ENCODE assay signal across 21 cellular contexts in genomic region chr17:35291802-35292201, GRCh38. TPM values are rescaled to one million over a fixed set of nuclear protein-coding genes. Genes with fewer than 3 reads are reported as not detected.
DNase-seq lines count a peak whose midpoint lies in the region; ATAC-seq and TF ChIP-seq lines count a peak whose summit lies in the region.
"Had no signal": no experiment of that assay in that cellular context is flagged by ENCODE, and none has a peak within 500 bp of the region (broad histone marks: within the 10 kb centered on the region; RNA-seq: fewer than 3 reads in every experiment).

No MANE protein-coding gene starts in this region.

- no peak overlapping the region for H3K27ac ChIP-seq in PC-3 (ENCODE audit: low read length)
- H3K27ac ChIP-seq: ascending aorta, uterus had no signal

- H3K36me3 ChIP-seq in PC-3 (ENCODE audit: low read depth, low read length): no peaks in the 10 kb centered on the region
- H3K36me3 ChIP-seq: ascending aorta, uterus had no signal

- H3K4me1 Mint-ChIP-seq in activated CD4-positive, alpha-beta T cell treated with anti-CD3 and anti-CD28 coated beads for 36 hours: peaks cover 20% of the 10 kb centered on the region
- peaks cover 45% of the 10 kb centered on the region for H3K4me1 Mint-ChIP-seq in osteocyte (ENCODE audit: unreplicated experiment)
- peaks cover 30% of the 10 kb centered on the region for H3K4me1 Mint-ChIP-seq in T-helper 2 cell treated with Interferon-gamma antibody and Interleukin-4, amounts not matched to agents 5 μg/mL and 100 μg/mL, for 36 hours (ENCODE audit: low read depth)
- H3K4me1 Mint-ChIP-seq: neural crest cell had no signal

- DNase-seq in activated CD4-positive, alpha-beta T cell treated with anti-CD3 and anti-CD28 coated beads for 36 hours: no peak
- no peak for DNase-seq in activated CD4-positive, alpha-beta T cell treated with anti-CD3 and anti-CD28 coated beads for 48 hours
- peak; percentile 16 for DNase-seq in PC-3
- DNase-seq in epithelial cell of esophagus (ENCODE audit: low read depth): peak; percentile 43
- no peak for DNase-seq in osteocyte (ENCODE audit: extremely low spot score, unreplicated experiment)
- no peak for DNase-seq in NCI-H2107 treated with DMSO at 0.1 percent for 48 hours (lab: John Stamatoyannopoulos, UW; ENCODE audit: unreplicated experiment)
- no peak for DNase-seq in DMS79 (lab: John Stamatoyannopoulos, UW)
- no peak for DNase-seq in T-helper 2 cell treated with Interferon-gamma antibody and Interleukin-4, amounts not matched to agents 5 μg/mL and 100 μg/mL, for 36 hours (ENCODE audit: low spot score)
- DNase-seq: activated CD8-positive, alpha-beta memory T cell treated with anti-CD3 and anti-CD28 coated beads, Interleukin-2, amount 50 U/mL, for 48 hours; activated naive CD4-positive, alpha-beta T cell treated with Interleukin-2 at 50 U/mL for 16 hours; CD4-positive, CD25-positive, alpha-beta regulatory T cell; DMS 273 treated with DMSO at 0.1 percent for 48 hours; left colon; NCI-H2081; NCI-H510A; stimulated activated CD8-positive, alpha-beta memory T cell treated with anti-CD3 and anti-CD28 coated beads, Interleukin-4, amount 100 ng/mL, for 48 hours; uterus had no signal

- no peak overlapping the region for H3K9ac ChIP-seq in PC-3 (ENCODE audit: low read length)

- H3K4me3 Mint-ChIP-seq in activated CD4-positive, alpha-beta T cell treated with anti-CD3 and anti-CD28 coated beads for 36 hours: no peak overlapping the region
- no peak overlapping the region for H3K4me3 Mint-ChIP-seq in osteocyte (ENCODE audit: unreplicated experiment)
- H3K4me3 Mint-ChIP-seq in T-helper 2 cell treated with Interferon-gamma antibody and Interleukin-4, amounts not matched to agents 5 μg/mL and 100 μg/mL, for 36 hours: no peak overlapping the region
- H3K4me3 Mint-ChIP-seq: CD4-positive, CD25-positive, alpha-beta regulatory T cell; mesothelial cell of epicardium; neural crest cell had no signal

- POLR2A ChIA-PET in activated CD4-positive, alpha-beta T cell treated with anti-CD3 and anti-CD28 coated beads for 36 hours (lab: Charles Lee): no interaction called here
- POLR2A ChIA-PET in PC-3 (lab: Charles Lee; ENCODE audit: unreplicated experiment): no interaction called here

- no peaks in the 10 kb centered on the region for H3K79me2 ChIP-seq in PC-3 (ENCODE audit: low read length)

- H3K4me3 ChIP-seq in PC-3 (ENCODE audit: low read length) (no peak overlapping the region), epithelial cell of esophagus (ENCODE audit: low read length) (no peak overlapping the region)
- H3K4me3 ChIP-seq: ascending aorta, K562, uterus had no signal

- no peaks in the 10 kb centered on the region; the same call in 1 of the 2 replicates for H3K4me1 ChIP-seq in PC-3 (ENCODE audit: insufficient read depth, low read length)
- H3K4me1 ChIP-seq: ascending aorta, uterus had no signal

- no peaks in the 10 kb centered on the region for H3K27me3 Mint-ChIP-seq in activated CD4-positive, alpha-beta T cell treated with anti-CD3 and anti-CD28 coated beads for 36 hours
- peaks cover 6% of the 10 kb centered on the region for H3K27me3 Mint-ChIP-seq in osteocyte (ENCODE audit: unreplicated experiment)
- peaks cover 32% of the 10 kb centered on the region for H3K27me3 Mint-ChIP-seq in T-helper 2 cell treated with Interferon-gamma antibody and Interleukin-4, amounts not matched to agents 5 μg/mL and 100 μg/mL, for 36 hours (ENCODE audit: low read depth)

- H2AFZ ChIP-seq in PC-3 (ENCODE audit: low read length): no peak overlapping the region

- peak; percentile 53 for ATAC-seq in activated CD4-positive, alpha-beta T cell treated with anti-CD3 and anti-CD28 coated beads for 36 hours
- no peak for ATAC-seq in PC-3
- ATAC-seq: K562, left colon had no signal

- peaks cover 9% of the 10 kb centered on the region for H3K9me3 Mint-ChIP-seq in activated CD4-positive, alpha-beta T cell treated with anti-CD3 and anti-CD28 coated beads for 36 hours (ENCODE audit: low read depth)
- H3K9me3 Mint-ChIP-seq in osteocyte (ENCODE audit: unreplicated experiment): peaks cover 29% of the 10 kb centered on the region
- H3K9me3 Mint-ChIP-seq in T-helper 2 cell treated with Interferon-gamma antibody and Interleukin-4, amounts not matched to agents 5 μg/mL and 100 μg/mL, for 36 hours: peaks cover 34% of the 10 kb centered on the region

- H3F3A ChIP-seq in PC-3 (ENCODE audit: low read length, unreplicated experiment): no peaks in the 10 kb centered on the region

- CTCF ChIA-PET in activated CD4-positive, alpha-beta T cell treated with anti-CD3 and anti-CD28 coated beads for 36 hours (lab: Charles Lee): no interaction called here
- CTCF ChIA-PET in PC-3 (lab: Charles Lee): no interaction called here

- no peak for TF ChIP-seq CTCF in PC-3 (conservative IDR thresholded peaks at IDR 0.05; ENCODE audit: low read depth, low read length)
- TF ChIP-seq CTCF in epithelial cell of esophagus (IDR thresholded peaks at IDR 0.05; ENCODE audit: insufficient read depth, low read depth, low read length, missing control alignments): no peak
- TF ChIP-seq CTCF in osteocyte (IDR thresholded peaks at IDR 0.05): no peak

- no peaks in the 10 kb centered on the region for H3K9me2 ChIP-seq in PC-3 (replicated peaks; ENCODE audit: low read length)

- no peaks in the 10 kb centered on the region for H3K36me3 Mint-ChIP-seq in activated CD4-positive, alpha-beta T cell treated with anti-CD3 and anti-CD28 coated beads for 36 hours (ENCODE audit: low read depth)
- no peaks in the 10 kb centered on the region for H3K36me3 Mint-ChIP-seq in osteocyte (ENCODE audit: unreplicated experiment)
- H3K36me3 Mint-ChIP-seq in T-helper 2 cell treated with Interferon-gamma antibody and Interleukin-4, amounts not matched to agents 5 μg/mL and 100 μg/mL, for 36 hours (ENCODE audit: low read depth): peaks cover 15% of the 10 kb centered on the region
- H3K36me3 Mint-ChIP-seq: mesothelial cell of epicardium had no signal

- no peak overlapping the region for H3K27ac Mint-ChIP-seq in activated CD4-positive, alpha-beta T cell treated with anti-CD3 and anti-CD28 coated beads for 36 hours
- H3K27ac Mint-ChIP-seq in osteocyte (ENCODE audit: unreplicated experiment): peak overlapping the region; percentile 6
- H3K27ac Mint-ChIP-seq in T-helper 2 cell treated with Interferon-gamma antibody and Interleukin-4, amounts not matched to agents 5 μg/mL and 100 μg/mL, for 36 hours: no peak overlapping the region
- H3K27ac Mint-ChIP-seq: mesothelial cell of epicardium had no signal

- intact Hi-C loops in activated CD4-positive, alpha-beta T cell treated with anti-CD3 and anti-CD28 coated beads for 36 hours (cut with DNase I, micrococcal nuclease): loop anchor here in 1 of 2 experiments (5.0 kb wide), 1 partner anchor 120 kb away; no protein-coding TSS in a partner anchor
- intact Hi-C loops in PC-3 (cut with micrococcal nuclease): no loop called here

- H4K20me1 ChIP-seq in PC-3 (ENCODE audit: low read length): no peaks in the 10 kb centered on the region

- no peaks in the 10 kb centered on the region for H3K9me3 ChIP-seq in PC-3 (ENCODE audit: low read length)
- H3K9me3 ChIP-seq: ascending aorta, uterus had no signal

- H3K4me2 ChIP-seq in PC-3 (ENCODE audit: low read length): no peak overlapping the region

- no TSS peak for BruUV-seq in PC-3 (replicated peaks; lab: Mats Ljungman, UMichigan)

- H3K27me3 ChIP-seq in PC-3 (ENCODE audit: low read length): no peaks in the 10 kb centered on the region
- H3K27me3 ChIP-seq: ascending aorta, uterus had no signal

RNA-seq across cellular contexts. Expression of gene SLFN5, which starts 48.9 kb away (rescaled TPM):
- 10 to 100 TPM; 28.8 to 29.8 TPM for total RNA-seq in activated CD4-positive, alpha-beta T cell treated with anti-CD3 and anti-CD28 coated beads for 36 hours
- 7.5 and 14.5 TPM in 2 replicates for total RNA-seq in PC-3 (2014; rRNA removed)
- total RNA-seq in osteocyte: 79.0 and 82.4 TPM in 2 replicates

Comparison
In these comparisons a context has a peak if more than half of its experiments do, and no peak if none do; other contexts are left out.
1. DNase-seq: peak in PC-3 (single experiment) and epithelial cell of esophagus (single experiment); none in activated CD4-positive, alpha-beta T cell treated with anti-CD3 and anti-CD28 coated beads for 36 hours (single experiment), activated CD4-positive, alpha-beta T cell treated with anti-CD3 and anti-CD28 coated beads for 48 hours (single experiment), osteocyte (single experiment), NCI-H2107 treated with DMSO at 0.1 percent for 48 hours (single experiment), DMS79 (single experiment) and T-helper 2 cell treated with Interferon-gamma antibody and Interleukin-4, amounts not matched to agents 5 μg/mL and 100 μg/mL, for 36 hours (single experiment).